ENCODE assay signal across 23 cellular contexts in genomic region chr16:74492976-74493375, GRCh38.
DNase-seq lines count a peak whose midpoint lies in the region; ATAC-seq, FAIRE-seq and TF ChIP-seq lines count a peak whose summit lies in the region.
"Had no signal": no experiment of that assay in that cellular context is flagged by ENCODE, and none has a peak within 500 bp of the region (broad histone marks: within the 10 kb centered on the region; RNA-seq: fewer than 3 reads in every experiment).

No MANE protein-coding gene starts in this region.

- H3K27ac ChIP-seq in left ventricle myocardium inferior (replicated peaks) (no peak overlapping the region), HepG2 (ENCODE audit: extremely low read length, insufficient read depth, low read length) (no peak overlapping the region), right lobe of liver (no peak overlapping the region)
- H3K27ac ChIP-seq: A549 had no signal

- peaks cover 76% of the 10 kb centered on the region for H3K36me3 ChIP-seq in left ventricle myocardium inferior
- peaks cover 20 to 63% of the 10 kb centered on the region in 2 experiments for H3K36me3 ChIP-seq in HepG2 (replicated peaks in 1 of 2; ENCODE audit: control insufficient read depth in 1 of 2, insufficient read depth in 2 of 2, low read length in 2 of 2)
- peaks cover 0 to 44% (median 24%) of the 10 kb centered on the region in 4 donors for H3K36me3 ChIP-seq in right lobe of liver
- peaks cover 6% of the 10 kb centered on the region for H3K36me3 ChIP-seq in bronchial epithelial cell (ENCODE audit: control insufficient read depth, insufficient read depth, low read length)

- no peak overlapping the region for H3K4me2 ChIP-seq in HepG2 (ENCODE audit: low read depth, low read length)
- H3K4me2 ChIP-seq: A549 had no signal

- peak; percentile 87 for ATAC-seq in Right ventricle myocardium superior (ENCODE audit: poor library complexity)
- no peak for ATAC-seq in HepG2
- ATAC-seq in right lobe of liver: no peak
- no peak for ATAC-seq in HG03159 (IDR thresholded peaks at IDR 0.05; ENCODE audit: unreplicated experiment)
- ATAC-seq: A549 had no signal

- no peak for DNase-seq in Right ventricle myocardium superior
- no peak for DNase-seq in left ventricle myocardium inferior
- DNase-seq in HepG2 (ENCODE audit: low spot score): no peak
- no peak for DNase-seq in right lobe of liver
- no peak for DNase-seq in bronchial epithelial cell (ENCODE audit: low read depth)
- no peak for DNase-seq in urothelium cell line (ENCODE audit: low spot score)
- no peak for DNase-seq in NCI-H524 (lab: John Stamatoyannopoulos, UW)
- DNase-seq: 8988T; C1 segment of cervical spinal cord; Calu3; CD4-positive, alpha-beta memory T cell; COR-L47; DMS53; DMS79 treated with DMSO at 0.1 percent for 48 hours; GF-D8; GOT3; HFFc6 had no signal

- no peaks in the 10 kb centered on the region for H3K79me2 ChIP-seq in HepG2 (ENCODE audit: insufficient read depth, low read length)

- intact Hi-C loops in Right ventricle myocardium superior (cut with DNase I): loop anchor here (10.0 kb wide), 1 partner anchor 112 kb away; the partner anchor contains the start of gene GLG1
- intact Hi-C loops in left ventricle myocardium inferior (cut with micrococcal nuclease): no loop called here
- intact Hi-C loops in HepG2 (cut with micrococcal nuclease; ENCODE audit: unreplicated experiment): no loop called here
- intact Hi-C loops in right lobe of liver (cut with DNase I): no loop called here

- peak; percentile 18 for FAIRE-seq in HepG2 (lab: Jason Lieb, UNC)
- FAIRE-seq in bronchial epithelial cell (lab: Jason Lieb, UNC): peak; percentile 13
- peak; percentile 56 for FAIRE-seq in urothelium cell line (lab: Jason Lieb, UNC)
- FAIRE-seq: A549, GM12891, GM18507, H54 had no signal

- CTCF ChIA-PET in HepG2 (lab: Yijun Ruan, JAX; ENCODE audit: low intra/inter-chr PET ratio, low total read pairs): no interaction called here

- TF ChIP-seq RAD21 in HepG2 (CRISPR knock-in tag; IDR thresholded peaks at IDR 0.05): no peak

- over 99% methylated on average over 10 of the region's 10 CpGs for WGBS in HepG2 (ENCODE audit: low lambda C conversion rate)
- WGBS in right lobe of liver (ENCODE audit: insufficient coverage, low coverage, low lambda C conversion rate, missing lambda C conversion rate): 98% methylated on average over 10 of the region's 10 CpGs

- H3K9me3 ChIP-seq in left ventricle myocardium inferior (replicated peaks) (no peaks in the 10 kb centered on the region), HepG2 (ENCODE audit: low read length) (no peaks in the 10 kb centered on the region), right lobe of liver (no peaks in the 10 kb centered on the region)
- H3K9me3 ChIP-seq: A549, HAP-1 had no signal

- no peaks in the 10 kb centered on the region for H3K4me1 ChIP-seq in left ventricle myocardium inferior
- no peaks in the 10 kb centered on the region for H3K4me1 ChIP-seq in HepG2 (ENCODE audit: insufficient read depth, low read length)
- no peaks in the 10 kb centered on the region for H3K4me1 ChIP-seq in right lobe of liver
- H3K4me1 ChIP-seq: A549, HAP-1 had no signal

- H3K27me3 ChIP-seq in left ventricle myocardium inferior (ENCODE audit: low read depth) (no peaks in the 10 kb centered on the region), HepG2 (ENCODE audit: control insufficient read depth in 1 of 2, insufficient read depth in 2 of 2, low read length in 2 of 2) (no peaks in the 10 kb centered on the region), right lobe of liver (no peaks in the 10 kb centered on the region), bronchial epithelial cell (ENCODE audit: control insufficient read depth, insufficient read depth, low read length) (no peaks in the 10 kb centered on the region)

- no peak for TF ChIP-seq CTCF in left ventricle myocardium inferior (IDR thresholded peaks at IDR 0.05; ENCODE audit: borderline replicate concordance)
- no peak for TF ChIP-seq CTCF in HepG2 (CRISPR knock-in tag; IDR thresholded peaks at IDR 0.05)
- TF ChIP-seq CTCF in right lobe of liver (IDR thresholded peaks at IDR 0.05): no peak
- no peak for TF ChIP-seq CTCF in bronchial epithelial cell (IDR thresholded peaks at IDR 0.05; ENCODE audit: insufficient read depth, low read length, severe bottlenecking)

- no peak overlapping the region for H3K9ac ChIP-seq in HepG2 (ENCODE audit: insufficient read depth, low read depth, low read length)

- no peaks in the 10 kb centered on the region for H4K20me1 ChIP-seq in HepG2 (ENCODE audit: insufficient read depth, low read length)

- TF ChIP-seq EP300 in HepG2 (IDR thresholded peaks at IDR 0.05; ENCODE audit: low read depth in 2 of 2, low read length in 2 of 2) (no peak), HepG2 (CRISPR knock-in tag; IDR thresholded peaks at IDR 0.05; ENCODE audit: borderline replicate concordance) (no peak)

- TF ChIP-seq POLR2A in HepG2 (IDR thresholded peaks at IDR 0.05; ENCODE audit: insufficient read depth in 1 of 2, low read depth in 2 of 2, low read length in 2 of 2) (no peak), right lobe of liver (IDR thresholded peaks at IDR 0.05) (no peak)

- H3K4me3 ChIP-seq in left ventricle myocardium inferior (no peak overlapping the region), HepG2 (replicated peaks in 1 of 3; ENCODE audit: insufficient read depth in 1 of 3, low read depth in 2 of 3, low read length in 3 of 3) (no peak overlapping the region), right lobe of liver (no peak overlapping the region), bronchial epithelial cell (ENCODE audit: low read depth, low read length) (no peak overlapping the region)
- H3K4me3 ChIP-seq: A549, HAP-1 had no signal

- POLR2A ChIA-PET in HepG2 (lab: Yijun Ruan, JAX): no interaction called here

- in situ Hi-C loops in HepG2 (cut with HindIII; ENCODE audit: extremely low pct_ligation_motif_present, low pct_unique_long_range_greater_than_20kb): no loop called here

- no peak overlapping the region for H2AFZ ChIP-seq in HepG2 (ENCODE audit: low read length)

- BruUV-seq in HepG2 (replicated peaks; lab: Mats Ljungman, UMichigan): no TSS peak

TF ChIP-seq in HepG2, 621 proteins besides CTCF, POLR2A, EP300 and RAD21:
- TF ChIP-seq ARID3A (IDR thresholded peaks at IDR 0.05; ENCODE audit: low read depth, low read length): no peak
- TF ChIP-seq FOXO4 (CRISPR knock-in tag; conservative IDR thresholded peaks at IDR 0.05): no peak
